In genomic region chr19:43769256-43769655, GRCh38 we compare ENCODE assay signal across 1 cellular context.
TF ChIP-seq lines count a peak whose summit lies in the region.

No MANE protein-coding gene starts in this region.

TF ChIP-seq in GM12878, 131 proteins besides CTCF, POLR2A, EP300 and RAD21:
- no peak for TF ChIP-seq SIN3A (IDR thresholded peaks at IDR 0.05; ENCODE audit: low read depth, low read length)
- TF ChIP-seq NFYA (IDR thresholded peaks at IDR 0.05; ENCODE audit: borderline replicate concordance, low read depth, low read length) = no peak
- TF ChIP-seq PAX8 (IDR thresholded peaks at IDR 0.05) = no peak
- no peak for TF ChIP-seq PBX3 (IDR thresholded peaks at IDR 0.05; ENCODE audit: insufficient replicate concordance, low read depth, low read length)
